Comparison of ENCODE assay signal across 16 cellular contexts in the genomic region with DNA sequence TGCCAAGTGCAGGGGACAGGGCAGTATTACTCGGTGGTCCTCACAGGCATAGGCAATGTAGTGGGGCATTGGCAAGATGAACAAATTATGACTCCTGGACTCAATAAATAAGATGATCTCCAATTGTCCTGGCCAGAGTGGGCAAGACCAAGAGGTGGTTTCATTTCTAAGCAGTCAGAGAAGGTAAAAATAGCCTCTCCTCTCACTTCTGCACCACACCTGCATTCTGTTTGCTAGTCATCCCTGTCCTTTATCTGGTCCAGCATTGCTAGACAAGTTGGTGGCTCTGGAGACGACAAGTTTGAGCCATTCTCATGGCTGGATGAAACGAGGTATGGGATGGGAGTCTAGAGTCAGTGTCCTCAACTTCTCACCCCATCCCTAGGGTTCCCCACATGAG.
DNase-seq lines count a peak whose midpoint lies in the region; ATAC-seq and TF ChIP-seq lines count a peak whose summit lies in the region.
"Had no signal": no experiment of that assay in that cellular context is flagged by ENCODE, and none has a peak within 500 bp of the region (broad histone marks: within the 10 kb centered on the region; RNA-seq: fewer than 3 reads in every experiment).

No MANE protein-coding gene starts in this region.

- H3K9me3 ChIP-seq in tibial nerve = no peaks in the 10 kb centered on the region
- H3K9me3 ChIP-seq: lower lobe of right lung, thyroid gland had no signal

- H3K27ac Mint-ChIP-seq in nephron = peak overlapping the region in 2 of 3 experiments; percentile 40 to 48
- H3K27ac Mint-ChIP-seq: activated naive CD4-positive, alpha-beta T cell treated with anti-CD3 and anti-CD28 coated beads, Interleukin-2, amount 50 U/mL, for 24 hours; naive thymus-derived CD8-positive, alpha-beta T cell had no signal

- H3K4me3 ChIP-seq in tibial nerve = no peak overlapping the region
- H3K4me3 ChIP-seq: GM23248, lower lobe of right lung, thyroid gland had no signal

- TF ChIP-seq POLR2A in tibial nerve (IDR thresholded peaks at IDR 0.05) = no peak

- H3K36me3 ChIP-seq in tibial nerve = no peaks in the 10 kb centered on the region
- H3K36me3 ChIP-seq: lower lobe of right lung, thyroid gland had no signal

- no peaks in the 10 kb centered on the region for H3K27me3 ChIP-seq in tibial nerve
- H3K27me3 ChIP-seq: thyroid gland had no signal

- H3K36me3 Mint-ChIP-seq in nephron (ENCODE audit: low read depth) = peaks cover 4% of the 10 kb centered on the region
- H3K36me3 Mint-ChIP-seq: activated naive CD4-positive, alpha-beta T cell treated with anti-CD3 and anti-CD28 coated beads, Interleukin-2, amount 50 U/mL, for 24 hours had no signal

- H3K27me3 Mint-ChIP-seq in nephron (ENCODE audit: low read depth) = peaks cover 16% of the 10 kb centered on the region
- H3K27me3 Mint-ChIP-seq: activated naive CD4-positive, alpha-beta T cell treated with anti-CD3 and anti-CD28 coated beads, Interleukin-2, amount 50 U/mL, for 24 hours had no signal

- H3K4me1 ChIP-seq in tibial nerve = peaks cover 0 to 10% (median 0%) of the 10 kb centered on the region in 4 donors

- H3K4me1 Mint-ChIP-seq in nephron = peaks cover 24% of the 10 kb centered on the region
- H3K4me1 Mint-ChIP-seq: activated naive CD4-positive, alpha-beta T cell treated with anti-CD3 and anti-CD28 coated beads, Interleukin-2, amount 50 U/mL, for 24 hours had no signal

- peak; percentile 69 for ATAC-seq in GM18909 (IDR thresholded peaks at IDR 0.05; ENCODE audit: poor library complexity, unreplicated experiment)
- ATAC-seq in GM21576 (IDR thresholded peaks at IDR 0.05; ENCODE audit: unreplicated experiment) = peak; percentile 97
- peak; percentile 76 for ATAC-seq in HG03045 (IDR thresholded peaks at IDR 0.05; ENCODE audit: unreplicated experiment)
- ATAC-seq in GM18907 (IDR thresholded peaks at IDR 0.05; ENCODE audit: unreplicated experiment) = no peak
- ATAC-seq: lower lobe of right lung; naive thymus-derived CD8-positive, alpha-beta T cell had no signal

- no peak overlapping the region for H3K4me3 Mint-ChIP-seq in nephron
- H3K4me3 Mint-ChIP-seq: activated naive CD4-positive, alpha-beta T cell treated with anti-CD3 and anti-CD28 coated beads, Interleukin-2, amount 50 U/mL, for 24 hours; naive thymus-derived CD8-positive, alpha-beta T cell had no signal

- no peak overlapping the region for H3K27ac ChIP-seq in tibial nerve
- H3K27ac ChIP-seq: GM23248, lower lobe of right lung, thyroid gland had no signal

- H3K9me3 Mint-ChIP-seq in nephron = peaks cover 5% of the 10 kb centered on the region

- no peak for TF ChIP-seq EP300 in tibial nerve (IDR thresholded peaks at IDR 0.05)

- WGBS in tibial nerve, 2 donors = 77 to 95% methylated on average over 3 of the region's 3 CpGs

- no peak for TF ChIP-seq CTCF in nephron (IDR thresholded peaks at IDR 0.05; ENCODE audit: unreplicated experiment in 3 of 3)
- TF ChIP-seq CTCF in tibial nerve (IDR thresholded peaks at IDR 0.05) = no peak

- DNase-seq in amniotic stem cell (lab: John Stamatoyannopoulos, UW) = no peak
- DNase-seq in SIG-M5 treated with dmso at 0.1 percent for 504 hours (lab: John Stamatoyannopoulos, UW; ENCODE audit: unreplicated experiment) = no peak
- DNase-seq in tibial nerve (ENCODE audit: low spot score in 2 of 2) = no peak
- DNase-seq: activated CD8-positive, alpha-beta memory T cell treated with anti-CD3 and anti-CD28 coated beads, Interleukin-2, amount 50 U/mL, for 48 hours; GM23248; lower lobe of right lung; naive thymus-derived CD8-positive, alpha-beta T cell; NCI-H2081 treated with DMSO at 0.1 percent for 48 hours; NCI-H748 treated with DMSO at 0.1 percent for 48 hours; thyroid gland had no signal
